In the genomic region with DNA sequence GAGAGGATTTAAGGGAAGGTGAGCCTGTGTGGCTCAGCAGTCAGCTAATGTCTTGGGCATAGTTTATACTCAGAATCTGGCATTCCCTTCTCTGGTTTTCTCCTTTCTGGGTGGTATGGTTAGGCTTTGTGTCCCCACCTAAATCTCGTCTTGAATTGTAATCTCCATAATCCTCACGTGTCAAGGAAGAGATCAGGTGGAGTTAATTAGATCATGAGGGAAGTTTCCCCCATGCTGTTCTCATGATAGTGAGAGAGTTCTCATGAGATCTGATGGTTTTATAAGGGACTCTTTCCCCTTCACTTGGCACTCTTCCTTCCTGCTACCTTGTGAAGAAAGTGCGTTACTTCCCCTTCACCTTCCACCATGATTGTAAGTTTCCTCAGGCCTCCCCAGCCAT, we compare ENCODE assay signal across 27 cellular contexts.
"Had no signal": no experiment of that assay in that cellular context is flagged by ENCODE, and none has a peak within 500 bp of the region (broad histone marks: within the 10 kb centered on the region; RNA-seq: fewer than 3 reads in every experiment).

No MANE protein-coding gene starts in this region.

- H3K27me3 ChIP-seq: heart left ventricle, hepatocyte, left lung, right atrium auricular region, suprapubic skin, transverse colon, upper lobe of right lung, uterus had no signal

- H3K9me3 ChIP-seq: heart left ventricle, left lung, prostate gland, right atrium auricular region, suprapubic skin, transverse colon, upper lobe of right lung, uterus had no signal

- H2AFZ ChIP-seq: hepatocyte had no signal

- H3K36me3 Mint-ChIP-seq: naive thymus-derived CD4-positive, alpha-beta T cell had no signal

- DNase-seq: dermis blood vessel endothelial cell; effector memory CD4-positive, alpha-beta T cell; erythroblast; heart left ventricle; kidney; left lung; mesenchymal stem cell; midbrain; naive thymus-derived CD4-positive, alpha-beta T cell; nucleus accumbens; stimulated activated CD4-positive, alpha-beta T cell treated with anti-CD3 and anti-CD28 coated beads, Interleukin-12 subunit alpha, Interleukin-12 subunit beta, amount 100 ng/mL, for 4 hours; stimulated activated CD4-positive, alpha-beta T cell treated with anti-CD3 and anti-CD28 coated beads, Interleukin-1b, Interleukin-23, amount 100 ng/mL, for 48 hours; stimulated activated CD4-positive, alpha-beta T cell treated with anti-CD3 and anti-CD28 coated beads, Interleukin-4, amount 100 ng/mL, for 1 hour; stimulated activated CD8-positive, alpha-beta memory T cell treated with anti-CD3 and anti-CD28 coated beads, Interleukin-4, amount 100 ng/mL, for 48 hours; stimulated activated naive CD4-positive, alpha-beta T cell; stimulated activated naive CD8-positive, alpha-beta T cell treated with anti-CD3 and anti-CD28 coated beads, Interleukin-15, amount 100 ng/mL, for 72 hours; transverse colon; upper lobe of right lung; uterus had no signal

- H3K4me1 ChIP-seq: heart left ventricle, left lung, prostate gland, right atrium auricular region, suprapubic skin, transverse colon, upper lobe of right lung, uterus had no signal

- H3K4me3 Mint-ChIP-seq: naive thymus-derived CD4-positive, alpha-beta T cell; nephron; stimulated activated naive CD8-positive, alpha-beta T cell treated with anti-CD3 and anti-CD28 coated beads, Interleukin-15, amount 100 ng/mL, for 72 hours had no signal

- H3K27ac Mint-ChIP-seq: naive thymus-derived CD4-positive, alpha-beta T cell; nephron; stimulated activated naive CD8-positive, alpha-beta T cell treated with anti-CD3 and anti-CD28 coated beads, Interleukin-15, amount 100 ng/mL, for 72 hours had no signal

- H3K79me2 ChIP-seq: hepatocyte had no signal

- H3K27ac ChIP-seq: coronary artery, heart left ventricle, hepatocyte, left lung, prostate gland, right atrium auricular region, suprapubic skin, transverse colon, upper lobe of right lung, uterus had no signal

- H3K36me3 ChIP-seq: heart left ventricle, left lung, prostate gland, right atrium auricular region, suprapubic skin, transverse colon, upper lobe of right lung, uterus had no signal

- H3K9me3 Mint-ChIP-seq: naive thymus-derived CD4-positive, alpha-beta T cell; nephron; stimulated activated naive CD8-positive, alpha-beta T cell treated with anti-CD3 and anti-CD28 coated beads, Interleukin-15, amount 100 ng/mL, for 72 hours had no signal

- ATAC-seq: heart left ventricle; left lung; naive thymus-derived CD4-positive, alpha-beta T cell; sciatic nerve; stimulated activated naive CD8-positive, alpha-beta T cell treated with anti-CD3 and anti-CD28 coated beads, Interleukin-15, amount 100 ng/mL, for 72 hours; upper lobe of right lung had no signal

- H3K4me3 ChIP-seq: coronary artery, heart left ventricle, hepatocyte, left lung, prostate gland, right atrium auricular region, smooth muscle cell, suprapubic skin, transverse colon, upper lobe of right lung, uterus had no signal

- H3K4me1 Mint-ChIP-seq: naive thymus-derived CD4-positive, alpha-beta T cell; nephron; stimulated activated naive CD8-positive, alpha-beta T cell treated with anti-CD3 and anti-CD28 coated beads, Interleukin-15, amount 100 ng/mL, for 72 hours had no signal

- H3K4me2 ChIP-seq: hepatocyte, smooth muscle cell had no signal
